Comparison of ENCODE assay signal across 8 cellular contexts in genomic region chr5:56951131-56951945, GRCh38. TPM values are rescaled to one million over a fixed set of nuclear protein-coding genes. Genes with fewer than 3 reads are reported as not detected.
DNase-seq lines count a peak whose midpoint lies in the region; ATAC-seq and TF ChIP-seq lines count a peak whose summit lies in the region.

No MANE protein-coding gene starts in this region.

- 3% methylated on average over 32 of the region's 84 CpGs for WGBS in smooth muscle cell (ENCODE audit: low lambda C conversion rate)

- peak overlapping the region; percentile 96 to 98 (median 97) for H3K4me3 Mint-ChIP-seq in brain

- peaks cover 10% of the 10 kb centered on the region for H3K27me3 Mint-ChIP-seq in brain

- H3F3A ChIP-seq in smooth muscle cell (ENCODE audit: low read depth): no peaks in the 10 kb centered on the region

- no peak for TF ChIP-seq CTCF in brain (conservative IDR thresholded peaks at IDR 0.05)
- no peak for TF ChIP-seq CTCF in smooth muscle cell (IDR thresholded peaks at IDR 0.05; ENCODE audit: borderline replicate concordance, insufficient read depth, poor library complexity, severe bottlenecking)

- ATAC-seq in GM19023 (IDR thresholded peaks at IDR 0.05; ENCODE audit: unreplicated experiment) (peak; percentile 47), HG03139 (IDR thresholded peaks at IDR 0.05; ENCODE audit: unreplicated experiment) (peak; percentile 31)

- peaks cover 4% of the 10 kb centered on the region for H3K36me3 ChIP-seq in smooth muscle cell (ENCODE audit: low read depth)

- H3K9me3 ChIP-seq in smooth muscle cell (replicated peaks; ENCODE audit: low read depth): no peaks in the 10 kb centered on the region

- peak overlapping the region; percentile 88 for H3K4me3 ChIP-seq in smooth muscle cell

- peaks cover 34% of the 10 kb centered on the region for H4K20me1 ChIP-seq in smooth muscle cell (ENCODE audit: low read depth)

- peak overlapping the region; percentile 83 for H3K9ac ChIP-seq in smooth muscle cell (ENCODE audit: low read depth)

- H3K36me3 Mint-ChIP-seq in brain: peaks cover 17% of the 10 kb centered on the region

- no peaks in the 10 kb centered on the region for H3K27me3 ChIP-seq in smooth muscle cell (ENCODE audit: low read depth)

- H3K27ac ChIP-seq in smooth muscle cell (ENCODE audit: low read depth): peak overlapping the region; percentile 67

- H3K27ac Mint-ChIP-seq in brain: peak overlapping the region; percentile 90 to 98 (median 95)

- H3K79me2 ChIP-seq in smooth muscle cell (ENCODE audit: low read depth): peaks cover 39% of the 10 kb centered on the region

- H2AFZ ChIP-seq in smooth muscle cell (ENCODE audit: low read depth): peak overlapping the region; percentile 67

- H3K4me1 Mint-ChIP-seq in brain: peaks cover 45% of the 10 kb centered on the region

- H3K4me1 ChIP-seq in smooth muscle cell (ENCODE audit: low read depth): peaks cover 12% of the 10 kb centered on the region

- DNase-seq in Ammon's horn (ENCODE audit: low spot score) (peak; percentile 20), T-helper 1 cell (peak in 4 of 5 donors; percentile 4 to 25 (median 12)), iPS-NIHi7 (ENCODE audit: extremely low spot score) (peak; percentile 72), smooth muscle cell (lab: John Stamatoyannopoulos, UW; ENCODE audit: unreplicated experiment) (peak; percentile 43), NCI-H1048 (lab: John Stamatoyannopoulos, UW) (no peak)

- no peaks in the 10 kb centered on the region for H3K9me3 Mint-ChIP-seq in brain

- peak overlapping the region; percentile 84 for H3K4me2 ChIP-seq in smooth muscle cell

RNA-seq across cellular contexts. Expression of gene MIER3, which starts 0.6 kb away (rescaled TPM):
- polyA plus RNA-seq in brain (ENCODE audit: insufficient read depth, low read depth, low replicate concordance) (3.6 TPM), smooth muscle cell (4.1 and 5.5 TPM in 2 replicates)
- 23.4 and 24.5 TPM in 2 replicates for total RNA-seq in smooth muscle cell

RNA-seq across cellular contexts. Expression of gene SETD9, which starts 41.9 kb away (rescaled TPM):
- polyA plus RNA-seq in brain (ENCODE audit: insufficient read depth, low read depth, low replicate concordance) (4.6 TPM), smooth muscle cell (8.6 and 11.4 TPM in 2 replicates)
- 18.5 and 19.8 TPM in 2 replicates for total RNA-seq in smooth muscle cell
